Comparison of ENCODE assay signal across 9 cellular contexts in the genomic region with DNA sequence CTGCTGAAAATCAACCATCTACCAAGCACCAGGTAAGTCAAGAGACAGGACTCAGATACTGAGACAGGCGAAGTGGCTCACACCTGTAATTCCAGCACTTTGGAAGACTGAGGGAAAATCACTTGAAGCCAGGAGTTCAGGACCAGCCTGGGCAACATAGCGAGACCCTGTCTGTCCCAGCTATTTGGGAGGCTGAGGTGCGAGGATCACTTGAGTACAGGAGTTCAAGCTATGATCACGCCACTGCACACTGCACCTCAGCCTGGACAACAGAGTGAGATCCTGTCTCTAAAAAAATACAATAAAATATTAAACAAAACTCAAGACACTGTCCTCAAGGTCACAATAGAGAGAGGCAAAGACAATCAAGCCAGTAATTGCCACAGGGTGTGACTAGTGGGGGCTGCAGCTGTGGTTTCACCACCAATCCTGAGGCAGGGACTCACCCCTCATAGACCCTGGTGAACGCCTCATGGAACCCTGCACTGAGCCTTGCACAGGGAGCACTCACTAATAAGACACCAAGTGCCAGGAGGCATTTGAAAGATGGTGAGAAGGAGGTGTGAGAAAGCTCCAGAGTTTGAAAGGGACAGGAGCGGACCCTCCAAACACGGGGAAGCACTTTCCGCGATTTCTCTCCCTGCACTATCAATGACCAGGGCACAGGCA. TPM values are rescaled to one million over a fixed set of nuclear protein-coding genes. Genes with fewer than 3 reads are reported as not detected.
DNase-seq lines count a peak whose midpoint lies in the region; ATAC-seq and TF ChIP-seq lines count a peak whose summit lies in the region.
"Had no signal": no experiment of that assay in that cellular context is flagged by ENCODE, and none has a peak within 500 bp of the region (broad histone marks: within the 10 kb centered on the region; RNA-seq: fewer than 3 reads in every experiment).

No MANE protein-coding gene starts in this region.

- H3K4me1 Mint-ChIP-seq in T-helper 1 cell treated with Interleukin-12 subunit alpha and Interleukin-12 subunit beta and Interleukin-4 antibody, amounts not matched to agents 30 μg/mL and 1 μg/mL, for 36 hours (ENCODE audit: low read depth) = peaks cover 37% of the 10 kb centered on the region
- H3K4me1 Mint-ChIP-seq in T-cell = peaks cover 52 to 54% (median 53%) of the 10 kb centered on the region in 3 donors

- CTCF ChIA-PET in T-cell (lab: Charles Lee) = interaction anchor here (0.6 to 3.5 kb wide), 7 partner anchors 11 to 427 kb away, joined by 3 to 72 read pairs (median 5); partner anchors contain the start of gene RALGAPB (in 1 of the 2)

- POLR2A ChIA-PET in T-cell (lab: Charles Lee) = interaction anchor here in 1 of 2 donors (2.2 kb wide), 1 partner anchor 13 kb away, joined by 23 read pairs; no protein-coding TSS in a partner anchor

- H3K4me3 Mint-ChIP-seq in T-helper 1 cell treated with Interleukin-12 subunit alpha and Interleukin-12 subunit beta and Interleukin-4 antibody, amounts not matched to agents 30 μg/mL and 1 μg/mL, for 36 hours = peak overlapping the region; percentile 91
- peak overlapping the region; percentile 89 to 95 (median 93) for H3K4me3 Mint-ChIP-seq in T-cell

- no peaks in the 10 kb centered on the region for H3K27me3 Mint-ChIP-seq in T-helper 1 cell treated with Interleukin-12 subunit alpha and Interleukin-12 subunit beta and Interleukin-4 antibody, amounts not matched to agents 30 μg/mL and 1 μg/mL, for 36 hours (ENCODE audit: low read depth)
- peaks cover 0 to 3% of the 10 kb centered on the region in 2 donors for H3K27me3 Mint-ChIP-seq in T-cell

- H3K4me1 ChIP-seq in skeletal muscle tissue (ENCODE audit: control insufficient read depth in 3 of 3, insufficient read depth in 3 of 3, low read length in 3 of 3) = peaks cover 14 to 21% (median 17%) of the 10 kb centered on the region in 3 donors

- H3K4me3 ChIP-seq in fibroblast of pulmonary artery (replicated peaks; ENCODE audit: low read depth, low read length) = peak overlapping the region; percentile 90
- H3K4me3 ChIP-seq in skeletal muscle tissue (ENCODE audit: low read length in 3 of 3) = peak overlapping the region; percentile 24 to 90 (median 86)

- peak overlapping the region; percentile 90 for H3K27ac Mint-ChIP-seq in T-helper 1 cell treated with Interleukin-12 subunit alpha and Interleukin-12 subunit beta and Interleukin-4 antibody, amounts not matched to agents 30 μg/mL and 1 μg/mL, for 36 hours
- peak overlapping the region; percentile 89 to 95 for H3K27ac Mint-ChIP-seq in T-cell

- no peak for ATAC-seq in T-cell (replicated peaks in 1 of 4)
- no peak for ATAC-seq in HG02642 (IDR thresholded peaks at IDR 0.05; ENCODE audit: poor library complexity, unreplicated experiment)
- no peak for ATAC-seq in sciatic nerve

- no peak overlapping the region for H3K27ac ChIP-seq in skeletal muscle tissue (ENCODE audit: low read depth, low read length)

- H3K9me3 Mint-ChIP-seq in T-helper 1 cell treated with Interleukin-12 subunit alpha and Interleukin-12 subunit beta and Interleukin-4 antibody, amounts not matched to agents 30 μg/mL and 1 μg/mL, for 36 hours = no peaks in the 10 kb centered on the region
- H3K9me3 Mint-ChIP-seq in T-cell = no peaks in the 10 kb centered on the region

- H3K27me3 ChIP-seq in skeletal muscle tissue (ENCODE audit: control insufficient read depth in 3 of 3, insufficient read depth in 3 of 3, low read length in 3 of 3) = no peaks in the 10 kb centered on the region

- intact Hi-C loops in sciatic nerve (cut with DNase I) = no loop called here

- H3K9me3 ChIP-seq in skeletal muscle tissue (ENCODE audit: control insufficient read depth in 3 of 3, low read length in 3 of 3) = no peaks in the 10 kb centered on the region

- H3K36me3 Mint-ChIP-seq in T-helper 1 cell treated with Interleukin-12 subunit alpha and Interleukin-12 subunit beta and Interleukin-4 antibody, amounts not matched to agents 30 μg/mL and 1 μg/mL, for 36 hours (ENCODE audit: low read depth) = peaks cover 49% of the 10 kb centered on the region
- H3K36me3 Mint-ChIP-seq in T-cell = peaks cover 43% of the 10 kb centered on the region

- peak overlapping the region in 2 of 3 donors; percentile 81 to 88 for H3K9ac ChIP-seq in skeletal muscle tissue (ENCODE audit: low read depth in 1 of 3, low read length in 3 of 3)

- H3K36me3 ChIP-seq in skeletal muscle tissue (ENCODE audit: control insufficient read depth in 3 of 3, insufficient read depth in 3 of 3, low read length in 3 of 3) = peaks cover 37 to 43% (median 38%) of the 10 kb centered on the region in 3 donors

- TF ChIP-seq CTCF in fibroblast of pulmonary artery (IDR thresholded peaks at IDR 0.05; ENCODE audit: low read length, missing control alignments) = no peak

- DNase-seq in T-helper 1 cell = no peak
- no peak for DNase-seq in T-cell
- DNase-seq in fibroblast of pulmonary artery (ENCODE audit: low read depth) = no peak
- DNase-seq in Kasumi-1 (lab: John Stamatoyannopoulos, UW) = no peak
- DNase-seq in sciatic nerve (ENCODE audit: low spot score) = no peak
- DNase-seq: NCI-H524 had no signal

RNA-seq across cellular contexts. Expression of gene SNHG17, which starts 1.7 kb away (rescaled TPM):
- total RNA-seq in T-cell = 10 to 100 TPM; 46.7 to 77.9 (median 67.6) TPM
- total RNA-seq in skeletal muscle tissue = 6.8 TPM
- 30.8 TPM for total RNA-seq in sciatic nerve

RNA-seq across cellular contexts. Expression of gene RALGAPB, which starts 39.2 kb away (rescaled TPM):
- total RNA-seq in T-cell = 10 to 100 TPM; 42.7 to 50.1 (median 46.1) TPM
- total RNA-seq in skeletal muscle tissue = 23.0 TPM
- 40.9 TPM for total RNA-seq in sciatic nerve
